8 cellular contexts compared by ENCODE assay signal in genomic region chr6:151494235-151494950, GRCh38. TPM values are rescaled to one million over a fixed set of nuclear protein-coding genes. Genes with fewer than 3 reads are reported as not detected.
A peak's percentile ranks its signal among the peaks of the same experiment; 100 is the strongest.
DNase-seq lines count a peak whose midpoint lies in the region; ATAC-seq and TF ChIP-seq lines count a peak whose summit lies in the region.

No MANE protein-coding gene starts in this region.

- H3K9me3 Mint-ChIP-seq in activated T-helper 1 cell treated with anti-CD3 and anti-CD28 coated beads, Interleukin-12 subunit alpha, Interleukin-12 subunit beta, Interleukin-2, Interleukin-4 antibody, amounts not matched to agents 30 ng/mL and 10 ng/mL and 1 ng/mL, durations not matched to agents 14 hours and 24 hours and 36 hours = no peaks in the 10 kb centered on the region
- H3K9me3 Mint-ChIP-seq in neural crest cell = no peaks in the 10 kb centered on the region

- peak overlapping the region; percentile 83 for H3K4me3 Mint-ChIP-seq in activated T-helper 1 cell treated with anti-CD3 and anti-CD28 coated beads, Interleukin-12 subunit alpha, Interleukin-12 subunit beta, Interleukin-2, Interleukin-4 antibody, amounts not matched to agents 30 ng/mL and 10 ng/mL and 1 ng/mL, durations not matched to agents 14 hours and 24 hours and 36 hours
- H3K4me3 Mint-ChIP-seq in neural crest cell = peak overlapping the region; percentile 87

- no peak overlapping the region for H3K27ac Mint-ChIP-seq in activated T-helper 1 cell treated with anti-CD3 and anti-CD28 coated beads, Interleukin-12 subunit alpha, Interleukin-12 subunit beta, Interleukin-2, Interleukin-4 antibody, amounts not matched to agents 30 ng/mL and 10 ng/mL and 1 ng/mL, durations not matched to agents 14 hours and 24 hours and 36 hours
- no peak overlapping the region for H3K27ac Mint-ChIP-seq in neural crest cell (ENCODE audit: unreplicated experiment)

- TF ChIP-seq CTCF in neural crest cell (conservative IDR thresholded peaks at IDR 0.05) = no peak

- DNase-seq in COLO668 (lab: John Stamatoyannopoulos, UW; ENCODE audit: unreplicated experiment) = peak; percentile 72
- DNase-seq in activated T-helper 1 cell treated with anti-CD3 and anti-CD28 coated beads, Interleukin-12 subunit alpha, Interleukin-12 subunit beta, Interleukin-2, Interleukin-4 antibody, amounts not matched to agents 30 ng/mL and 10 ng/mL and 1 ng/mL, durations not matched to agents 14 hours and 24 hours and 36 hours (ENCODE audit: low spot score) = no peak
- DNase-seq in foreskin melanocyte = peak; percentile 14
- DNase-seq in neural crest cell (ENCODE audit: low read depth, low spot score) = peak; percentile 14
- DNase-seq in GM19240 (ENCODE audit: insufficient read length, low spot score) = no peak

- 4% methylated on average over 43 of the region's 43 CpGs for WGBS in HUES64

- peaks cover 21% of the 10 kb centered on the region for H3K4me1 Mint-ChIP-seq in activated T-helper 1 cell treated with anti-CD3 and anti-CD28 coated beads, Interleukin-12 subunit alpha, Interleukin-12 subunit beta, Interleukin-2, Interleukin-4 antibody, amounts not matched to agents 30 ng/mL and 10 ng/mL and 1 ng/mL, durations not matched to agents 14 hours and 24 hours and 36 hours (ENCODE audit: low read depth)
- peaks cover 14% of the 10 kb centered on the region for H3K4me1 Mint-ChIP-seq in neural crest cell

- peak overlapping the region; percentile 84 for H3K4me3 ChIP-seq in HUES64 (ENCODE audit: low read length)

- no peak for ATAC-seq in activated CD4-positive, CD25-positive, alpha-beta regulatory T cell treated with anti-CD3 and anti-CD28 coated beads, Interleukin-2, amount 50 U/mL, for 24 hours
- ATAC-seq in HG03565 (IDR thresholded peaks at IDR 0.05; ENCODE audit: unreplicated experiment) = no peak

- H3K27me3 Mint-ChIP-seq in activated T-helper 1 cell treated with anti-CD3 and anti-CD28 coated beads, Interleukin-12 subunit alpha, Interleukin-12 subunit beta, Interleukin-2, Interleukin-4 antibody, amounts not matched to agents 30 ng/mL and 10 ng/mL and 1 ng/mL, durations not matched to agents 14 hours and 24 hours and 36 hours (ENCODE audit: insufficient read depth) = peaks cover 52% of the 10 kb centered on the region
- peaks cover 47% of the 10 kb centered on the region for H3K27me3 Mint-ChIP-seq in neural crest cell (ENCODE audit: low read depth)

- no peaks in the 10 kb centered on the region for H3K4me1 ChIP-seq in HUES64 (ENCODE audit: insufficient read depth, low read length)

- H3K36me3 ChIP-seq in HUES64 (ENCODE audit: insufficient read depth, low read length) = no peaks in the 10 kb centered on the region

- peak overlapping the region; percentile 67 for H3K9ac ChIP-seq in HUES64 (ENCODE audit: low read depth, low read length)

- no peaks in the 10 kb centered on the region for H3K36me3 Mint-ChIP-seq in activated T-helper 1 cell treated with anti-CD3 and anti-CD28 coated beads, Interleukin-12 subunit alpha, Interleukin-12 subunit beta, Interleukin-2, Interleukin-4 antibody, amounts not matched to agents 30 ng/mL and 10 ng/mL and 1 ng/mL, durations not matched to agents 14 hours and 24 hours and 36 hours (ENCODE audit: low read depth)
- no peaks in the 10 kb centered on the region for H3K36me3 Mint-ChIP-seq in neural crest cell (ENCODE audit: low read depth)

- H3K27ac ChIP-seq in HUES64 (ENCODE audit: low read depth, low read length) = no peak overlapping the region

- intact Hi-C loops in activated T-helper 1 cell treated with anti-CD3 and anti-CD28 coated beads, Interleukin-12 subunit alpha, Interleukin-12 subunit beta, Interleukin-2, Interleukin-4 antibody, amounts not matched to agents 30 ng/mL and 10 ng/mL and 1 ng/mL, durations not matched to agents 14 hours and 24 hours and 36 hours (cut with micrococcal nuclease) = no loop called here

- peaks cover 49% of the 10 kb centered on the region for H3K27me3 ChIP-seq in HUES64 (ENCODE audit: insufficient read depth, low read length)

- no peaks in the 10 kb centered on the region for H3K9me3 ChIP-seq in HUES64 (ENCODE audit: insufficient read depth, low read depth, low read length)

RNA-seq across cellular contexts. Expression of gene CCDC170, which starts 0.6 kb away (rescaled TPM):
- 0.05 TPM for polyA plus RNA-seq in HUES64 (2013, experiment 1 of 2)
- 0.19 TPM for polyA plus RNA-seq in HUES64 (2013, experiment 2 of 2)
- total RNA-seq in activated T-helper 1 cell treated with anti-CD3 and anti-CD28 coated beads, Interleukin-12 subunit alpha, Interleukin-12 subunit beta, Interleukin-2, Interleukin-4 antibody, amounts not matched to agents 30 ng/mL and 10 ng/mL and 1 ng/mL, durations not matched to agents 14 hours and 24 hours and 36 hours = 0.15 TPM in 1 of 2 replicates, not detected in the other
- total RNA-seq in neural crest cell = 0.25 and 0.37 TPM in 2 replicates

RNA-seq across cellular contexts. Expression of gene RMND1, which starts 42.5 kb away (rescaled TPM):
- 24.5 TPM for polyA plus RNA-seq in HUES64 (2013, experiment 1 of 2)
- polyA plus RNA-seq in HUES64 (2013, experiment 2 of 2) = 24.9 TPM
- total RNA-seq in activated T-helper 1 cell treated with anti-CD3 and anti-CD28 coated beads, Interleukin-12 subunit alpha, Interleukin-12 subunit beta, Interleukin-2, Interleukin-4 antibody, amounts not matched to agents 30 ng/mL and 10 ng/mL and 1 ng/mL, durations not matched to agents 14 hours and 24 hours and 36 hours = 20.0 and 20.5 TPM in 2 replicates
- 27.4 and 34.7 TPM in 2 replicates for total RNA-seq in neural crest cell

Comparison
In these comparisons a context has a peak if more than half of its experiments do, and no peak if none do; other contexts are left out.
1. DNase-seq: peak in COLO668 (single experiment), foreskin melanocyte (single experiment) and neural crest cell (single experiment); none in activated T-helper 1 cell treated with anti-CD3 and anti-CD28 coated beads, Interleukin-12 subunit alpha, Interleukin-12 subunit beta, Interleukin-2, Interleukin-4 antibody, amounts not matched to agents 30 ng/mL and 10 ng/mL and 1 ng/mL, durations not matched to agents 14 hours and 24 hours and 36 hours (single experiment) and GM19240 (single experiment).